In genomic region chr2:73257021-73257420, GRCh38 we compare ENCODE assay signal across 23 cellular contexts. TPM values are rescaled to one million over a fixed set of nuclear protein-coding genes. Genes with fewer than 3 reads are reported as not detected.
"Had no signal": no experiment of that assay in that cellular context is flagged by ENCODE, and none has a peak within 500 bp of the region (broad histone marks: within the 10 kb centered on the region; RNA-seq: fewer than 3 reads in every experiment).

No MANE protein-coding gene starts in this region.

- H3K4me3 ChIP-seq: body of pancreas, coronary artery, esophagus squamous epithelium, left lung, sigmoid colon, spleen had no signal

- DNase-seq: activated CD4-positive, alpha-beta T cell treated with anti-CD3 and anti-CD28 coated beads for 48 hours; activated CD8-positive, alpha-beta memory T cell treated with anti-CD3 and anti-CD28 coated beads, Interleukin-2, amount 50 U/mL, for 48 hours; amygdala; caudate nucleus; esophagus squamous epithelium; hippocampal formation; kidney; mammary epithelial cell; occipital lobe; sigmoid colon; spleen had no signal

- H3K27me3 ChIP-seq: body of pancreas, esophagus squamous epithelium, left lung, sigmoid colon, spleen had no signal

- H3K9me3 Mint-ChIP-seq: activated T-helper 1 cell treated with anti-CD3 and anti-CD28 coated beads, Interleukin-12 subunit alpha, Interleukin-12 subunit beta, Interleukin-2, Interleukin-4 antibody, amounts not matched to agents 30 ng/mL and 10 ng/mL and 1 ng/mL, durations not matched to agents 14 hours and 24 hours and 36 hours; nephron; T-helper 1 cell treated with Interleukin-12 subunit alpha and Interleukin-12 subunit beta and Interleukin-4 antibody, amounts not matched to agents 30 μg/mL and 1 μg/mL, for 36 hours; WTC11 had no signal

- H3K4me1 ChIP-seq: body of pancreas, left lung, sigmoid colon had no signal

- H3K27ac ChIP-seq: body of pancreas, coronary artery, esophagus squamous epithelium, left lung, sigmoid colon, spleen had no signal

- ATAC-seq: body of pancreas, left lung, WTC11 had no signal

- H3K9me3 ChIP-seq: body of pancreas, esophagus squamous epithelium, left lung, sigmoid colon, spleen had no signal

- H3K4me3 Mint-ChIP-seq: activated T-helper 1 cell treated with anti-CD3 and anti-CD28 coated beads, Interleukin-12 subunit alpha, Interleukin-12 subunit beta, Interleukin-2, Interleukin-4 antibody, amounts not matched to agents 30 ng/mL and 10 ng/mL and 1 ng/mL, durations not matched to agents 14 hours and 24 hours and 36 hours; nephron; T-helper 1 cell treated with Interleukin-12 subunit alpha and Interleukin-12 subunit beta and Interleukin-4 antibody, amounts not matched to agents 30 μg/mL and 1 μg/mL, for 36 hours; WTC11 had no signal

- H3K27ac Mint-ChIP-seq: activated T-helper 1 cell treated with anti-CD3 and anti-CD28 coated beads, Interleukin-12 subunit alpha, Interleukin-12 subunit beta, Interleukin-2, Interleukin-4 antibody, amounts not matched to agents 30 ng/mL and 10 ng/mL and 1 ng/mL, durations not matched to agents 14 hours and 24 hours and 36 hours; nephron; T-helper 1 cell treated with Interleukin-12 subunit alpha and Interleukin-12 subunit beta and Interleukin-4 antibody, amounts not matched to agents 30 μg/mL and 1 μg/mL, for 36 hours; WTC11 had no signal

- H3K4me1 Mint-ChIP-seq: nephron had no signal

RNA-seq across cellular contexts. Expression of gene EGR4, which starts 36.3 kb away (rescaled TPM):
- total RNA-seq: body of pancreas, endothelial cell of umbilical vein, fibroblast of villous mesenchyme, kidney, left lung, mucosa of gallbladder, occipital lobe, pulmonary artery endothelial cell, spleen, urinary bladder had no signal
- polyA plus RNA-seq: endothelial cell of umbilical vein had no signal
